Comparison of ENCODE assay signal across 22 cellular contexts in genomic region chrX:110346681-110347080, GRCh38. TPM values are rescaled to one million over a fixed set of nuclear protein-coding genes. Genes with fewer than 3 reads are reported as not detected.
DNase-seq lines count a peak whose midpoint lies in the region; ATAC-seq and TF ChIP-seq lines count a peak whose summit lies in the region.
"Had no signal": no experiment of that assay in that cellular context is flagged by ENCODE, and none has a peak within 500 bp of the region (broad histone marks: within the 10 kb centered on the region; RNA-seq: fewer than 3 reads in every experiment).

No MANE protein-coding gene starts in this region.

- in situ Hi-C loops in SK-MEL-5 (cut with HindIII; ENCODE audit: low pct_unique_long_range_greater_than_20kb, low sequenced_read_pairs) (no loop called here), GM13977 (cut with MboI; ENCODE audit: low pct_unique_long_range_greater_than_20kb, low sequenced_read_pairs, unreplicated experiment) (no loop called here)

- no peak overlapping the region for H2BK120ac ChIP-seq in mesendoderm (ENCODE audit: low read depth, low read length)

- TF ChIP-seq CTCF in fibroblast of the aortic adventitia (IDR thresholded peaks at IDR 0.05; ENCODE audit: insufficient read depth, low read length) (peak; percentile 12), GM13977 (IDR thresholded peaks at IDR 0.05; ENCODE audit: extremely low read depth, insufficient read depth, missing control alignments) (no peak), omental fat pad (IDR thresholded peaks at IDR 0.05) (no peak)

- H3K4me1 ChIP-seq in mesendoderm (ENCODE audit: control insufficient read depth, low read depth, low read length): no peaks in the 10 kb centered on the region
- H3K4me1 ChIP-seq: ascending aorta had no signal

- no peak overlapping the region for H2AK5ac ChIP-seq in mesendoderm (ENCODE audit: low read length)

- no peak overlapping the region for H3K9ac ChIP-seq in mesendoderm (ENCODE audit: low read length)

- H4K8ac ChIP-seq in mesendoderm (ENCODE audit: low read depth, low read length): no peak overlapping the region

- no peak overlapping the region for H3K56ac ChIP-seq in mesendoderm (ENCODE audit: low read length)

- H3K4me3 ChIP-seq in fibroblast of the aortic adventitia (ENCODE audit: low read depth, low read length) (no peak overlapping the region), mesendoderm (ENCODE audit: low read length) (no peak overlapping the region)
- H3K4me3 ChIP-seq: ascending aorta, coronary artery, SK-N-MC, skin epidermis had no signal

- H3K23ac ChIP-seq in mesendoderm (ENCODE audit: low read length): no peak overlapping the region

- H3K18ac ChIP-seq in mesendoderm (ENCODE audit: low read length): no peak overlapping the region

- H3K4ac ChIP-seq in mesendoderm (ENCODE audit: low read depth, low read length): no peak overlapping the region

- H3K79me1 ChIP-seq in mesendoderm (ENCODE audit: low read length): no peaks in the 10 kb centered on the region

- WGBS in mesendoderm (ENCODE audit: extremely low coverage, insufficient coverage, low lambda C conversion rate): no CpG with 5 or more reads among the region's 17 CpGs

- H2BK15ac ChIP-seq in mesendoderm (replicated peaks; ENCODE audit: low read depth): no peak overlapping the region

- H3K27me3 ChIP-seq in mesendoderm (ENCODE audit: insufficient read depth, low read length, poor library complexity): no peaks in the 10 kb centered on the region
- H3K27me3 ChIP-seq: ascending aorta had no signal

- H3K4me2 ChIP-seq in mesendoderm (ENCODE audit: low read length): no peak overlapping the region

- no peaks in the 10 kb centered on the region for H3K36me3 ChIP-seq in mesendoderm (ENCODE audit: control insufficient read depth, insufficient read depth, low read length)
- H3K36me3 ChIP-seq: ascending aorta had no signal

- no peaks in the 10 kb centered on the region for H3K79me2 ChIP-seq in mesendoderm (ENCODE audit: control insufficient read depth, insufficient read depth, low read length)

- no peak overlapping the region for H4K5ac ChIP-seq in mesendoderm (ENCODE audit: low read length)

- ATAC-seq in omental fat pad (ENCODE audit: low FRiP score) (no peak), HG03457 (IDR thresholded peaks at IDR 0.05; ENCODE audit: unreplicated experiment) (no peak)

- H3K27ac ChIP-seq in mesendoderm (ENCODE audit: low read depth, low read length): no peak overlapping the region
- H3K27ac ChIP-seq: ascending aorta, coronary artery, HL-60, SK-N-MC, skin epidermis had no signal

- peak; percentile 5 for DNase-seq in DMS114 treated with DMSO at 0.1 percent for 48 hours (lab: John Stamatoyannopoulos, UW; ENCODE audit: unreplicated experiment)
- DNase-seq in SK-MEL-5 (ENCODE audit: low read depth, low spot score): peak; percentile 53
- DNase-seq in fibroblast of the aortic adventitia (ENCODE audit: low read depth): peak; percentile 11
- DNase-seq in mesendoderm: peak; percentile 4
- DNase-seq in GM13977 (ENCODE audit: low spot score): no peak
- no peak for DNase-seq in omental fat pad (ENCODE audit: low spot score)
- no peak for DNase-seq in activated CD8-positive, alpha-beta memory T cell treated with anti-CD3 and anti-CD28 coated beads, Interleukin-2, amount 50 U/mL, for 48 hours
- DNase-seq: activated CD4-positive, alpha-beta T cell treated with anti-CD3 and anti-CD28 coated beads for 4 hours; activated naive CD4-positive, alpha-beta T cell; KBM-7; midbrain; NCI-H1048; NCI-H2081; NCI-H526 treated with DMSO at 0.1 percent for 48 hours; stimulated activated CD4-positive, alpha-beta T cell treated with anti-CD3 and anti-CD28 coated beads, Interleukin-4, amount 100 ng/mL, for 24 hours; T1000 had no signal

- H2BK5ac ChIP-seq in mesendoderm (ENCODE audit: low read length): no peak overlapping the region

RNA-seq across cellular contexts. Expression of gene RTL9, which starts 12.0 kb away (rescaled TPM):
- 0.13 and 0.35 TPM in 2 replicates for total RNA-seq in SK-MEL-5 (2014; rRNA removed; shearing (Covaris generic))
- 0.38 and 0.45 TPM in 2 replicates for polyA plus RNA-seq in SK-MEL-5 (2015; cell fraction: cytosol; rRNA removed)
- polyA plus RNA-seq in SK-MEL-5 (2015; cell fraction: nucleus; rRNA removed): 1.4 and 3.3 TPM in 2 replicates
- total RNA-seq in fibroblast of the aortic adventitia (ENCODE audit: low replicate concordance) (1.5 TPM in 1 of 2 replicates, not detected in the other), omental fat pad (under 1 TPM; 0.12 to 0.46 (median 0.20) TPM)
- 0.04 TPM for polyA plus RNA-seq in mesendoderm (2013, experiment 1 of 2)
- polyA plus RNA-seq in mesendoderm (2013, experiment 2 of 2): 0.04 TPM
- total RNA-seq: ascending aorta had no signal

RNA-seq across cellular contexts. Expression of gene AMMECR1, which starts 28.8 kb away (rescaled TPM):
- total RNA-seq in SK-MEL-5 (2014; rRNA removed; shearing (Covaris generic)): 10.3 and 12.5 TPM in 2 replicates
- polyA plus RNA-seq in SK-MEL-5 (2015; cell fraction: cytosol; rRNA removed): 9.4 and 10.6 TPM in 2 replicates
- polyA plus RNA-seq in SK-MEL-5 (2015; cell fraction: nucleus; rRNA removed): 5.0 and 7.5 TPM in 2 replicates
- total RNA-seq in fibroblast of the aortic adventitia (ENCODE audit: low replicate concordance) (13.8 and 24.8 TPM in 2 replicates), omental fat pad (10 to 100 TPM in 2 of 4 donors, 1 to 10 TPM in 2; 6.7 to 13.8 (median 8.9) TPM)
- polyA plus RNA-seq in mesendoderm (2013, experiment 1 of 2): 12.8 TPM
- 13.0 TPM for polyA plus RNA-seq in mesendoderm (2013, experiment 2 of 2)

Comparison
In these comparisons a context has a peak if more than half of its experiments do, and no peak if none do; other contexts are left out.
1. DNase-seq: peak in DMS114 treated with DMSO at 0.1 percent for 48 hours (single experiment), SK-MEL-5 (single experiment), fibroblast of the aortic adventitia (single experiment) and mesendoderm (single experiment); none in GM13977 (single experiment), omental fat pad (single experiment) and activated CD8-positive, alpha-beta memory T cell treated with anti-CD3 and anti-CD28 coated beads, Interleukin-2, amount 50 U/mL, for 48 hours (single experiment).